20 cellular contexts compared by ENCODE assay signal in genomic region chr6:139364982-139365379, GRCh38.
"Had no signal": no experiment of that assay in that cellular context is flagged by ENCODE, and none has a peak within 500 bp of the region (broad histone marks: within the 10 kb centered on the region; RNA-seq: fewer than 3 reads in every experiment).

No MANE protein-coding gene starts in this region.

- H3K4me3 ChIP-seq: hepatocyte, lower lobe of right lung, neural progenitor cell, sigmoid colon, smooth muscle cell, testis, uterus had no signal

- H3K36me3 ChIP-seq: lower lobe of right lung, neural progenitor cell, sigmoid colon, uterus had no signal

- H3K4me2 ChIP-seq: hepatocyte, neural progenitor cell, smooth muscle cell had no signal

- H3K4me3 Mint-ChIP-seq: activated CD4-positive, alpha-beta memory T cell treated with anti-CD3 and anti-CD28 coated beads for 36 hours; mesothelial cell of epicardium; neural progenitor cell had no signal

- H2AFZ ChIP-seq: hepatocyte, neural progenitor cell had no signal

- H3K36me3 Mint-ChIP-seq: activated CD4-positive, alpha-beta memory T cell treated with anti-CD3 and anti-CD28 coated beads for 36 hours; activated naive CD4-positive, alpha-beta T cell treated with anti-CD3 and anti-CD28 coated beads, Interleukin-2, amount 50 U/mL, for 72 hours; immature natural killer cell; mesothelial cell of epicardium; naive thymus-derived CD8-positive, alpha-beta T cell; neural progenitor cell had no signal

- DNase-seq: activated CD4-positive, alpha-beta memory T cell treated with anti-CD3 and anti-CD28 coated beads for 36 hours; activated CD4-positive, alpha-beta T cell treated with anti-CD3 and anti-CD28 coated beads for 4 hours; activated CD4-positive, CD25-positive, alpha-beta regulatory T cell; activated gamma-delta T cell; effector CD8-positive, alpha-beta T cell; glutamatergic neuron; lower lobe of right lung; posterior cingulate gyrus; sigmoid colon; stimulated activated CD4-positive, alpha-beta T cell treated with anti-CD3 and anti-CD28 coated beads, Interleukin-15, amount 100 ng/mL, for 24 hours; T-helper 9 cell; testis; uterus had no signal

- H3K27me3 Mint-ChIP-seq: activated CD4-positive, alpha-beta memory T cell treated with anti-CD3 and anti-CD28 coated beads for 36 hours; naive thymus-derived CD8-positive, alpha-beta T cell had no signal

- H3K27ac Mint-ChIP-seq: activated CD4-positive, alpha-beta memory T cell treated with anti-CD3 and anti-CD28 coated beads for 36 hours; activated naive CD4-positive, alpha-beta T cell treated with anti-CD3 and anti-CD28 coated beads, Interleukin-2, amount 50 U/mL, for 72 hours; mesothelial cell of epicardium; neural progenitor cell had no signal

- H3K27me3 ChIP-seq: hepatocyte, neural progenitor cell, sigmoid colon, testis, uterus had no signal

- H3K79me2 ChIP-seq: hepatocyte had no signal

- H3K9me3 Mint-ChIP-seq: activated CD4-positive, alpha-beta memory T cell treated with anti-CD3 and anti-CD28 coated beads for 36 hours; activated naive CD4-positive, alpha-beta T cell treated with anti-CD3 and anti-CD28 coated beads, Interleukin-2, amount 50 U/mL, for 72 hours; immature natural killer cell; mesothelial cell of epicardium; naive thymus-derived CD8-positive, alpha-beta T cell; neural progenitor cell had no signal

- H3K9ac ChIP-seq: neural progenitor cell had no signal

- H3K9me3 ChIP-seq: lower lobe of right lung, sigmoid colon, testis, uterus had no signal

- H3K27ac ChIP-seq: hepatocyte, lower lobe of right lung, neural progenitor cell, sigmoid colon, testis, uterus had no signal
